ENCODE assay signal across 1 cellular context in the genomic region with DNA sequence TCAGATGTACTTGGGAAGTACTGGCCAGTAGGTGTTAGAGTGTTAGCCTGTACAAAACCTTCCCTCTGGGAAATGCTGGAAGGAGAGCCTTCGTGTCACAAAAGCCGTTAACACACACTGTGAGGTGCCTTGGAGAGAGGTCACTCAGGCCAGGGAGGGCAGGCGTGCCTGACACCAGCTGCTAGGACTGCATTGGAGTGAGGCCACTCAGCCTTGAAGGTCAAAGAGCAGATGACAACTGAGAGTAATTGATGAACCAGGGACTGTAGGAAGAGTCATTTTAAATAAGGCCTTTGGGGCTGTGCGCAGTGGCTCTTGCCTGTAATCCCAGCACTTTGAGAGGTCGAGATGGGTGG.
TF ChIP-seq lines count a peak whose summit lies in the region.

No MANE protein-coding gene starts in this region.

TF ChIP-seq in endothelial cell of umbilical vein, 7 proteins besides CTCF, POLR2A, EP300 and RAD21 (continued from another document):
- TF ChIP-seq POLR2AphosphoS5 (IDR thresholded peaks at IDR 0.05; ENCODE audit: insufficient read depth, low read depth, low read length), result no peak
- no peak for TF ChIP-seq GATA2 (IDR thresholded peaks at IDR 0.05; ENCODE audit: insufficient read depth, insufficient read length, low read depth, low read length)
